Comparison of ENCODE assay signal across 1 cellular context in the genomic region with DNA sequence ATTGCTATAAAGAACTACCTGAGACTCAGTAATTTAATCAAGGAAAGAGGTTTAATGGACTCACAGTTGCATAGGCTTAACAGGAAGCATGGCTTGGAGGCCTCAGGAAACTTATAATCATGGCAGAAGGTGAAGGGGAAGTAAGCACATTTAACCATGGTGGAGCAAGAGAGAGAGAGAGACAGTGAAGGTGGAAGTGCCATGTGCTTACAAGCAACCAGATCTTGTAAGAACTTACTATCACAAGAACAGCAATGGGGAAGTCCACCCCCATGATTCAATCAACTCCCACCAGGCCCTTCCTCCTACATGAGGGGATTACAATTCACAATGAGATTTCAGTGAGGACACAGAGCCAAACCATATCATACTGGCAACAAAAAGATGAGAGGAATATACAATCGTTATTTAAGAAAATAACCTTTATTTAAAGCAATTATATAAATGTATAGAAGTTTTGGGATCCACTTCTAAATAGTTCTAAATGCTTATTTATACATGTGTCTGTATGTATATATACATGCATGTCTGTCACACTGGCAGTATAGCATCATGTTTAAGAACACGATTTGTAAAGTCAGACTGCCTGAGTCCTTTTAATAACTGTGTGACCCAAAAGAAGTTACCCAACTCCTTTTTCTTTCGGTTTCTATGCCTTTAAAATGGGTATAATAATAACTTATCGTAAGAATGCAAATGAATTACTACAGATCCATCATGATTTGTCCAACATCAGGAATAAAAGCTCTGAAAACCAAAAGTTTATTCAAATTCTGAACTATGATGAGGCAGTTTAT.
TF ChIP-seq lines count a peak whose summit lies in the region.

No MANE protein-coding gene starts in this region.

TF ChIP-seq in WTC11, 78 proteins besides CTCF, POLR2A, EP300 and RAD21 (continued from another document):
- TF ChIP-seq, protein P1, sequence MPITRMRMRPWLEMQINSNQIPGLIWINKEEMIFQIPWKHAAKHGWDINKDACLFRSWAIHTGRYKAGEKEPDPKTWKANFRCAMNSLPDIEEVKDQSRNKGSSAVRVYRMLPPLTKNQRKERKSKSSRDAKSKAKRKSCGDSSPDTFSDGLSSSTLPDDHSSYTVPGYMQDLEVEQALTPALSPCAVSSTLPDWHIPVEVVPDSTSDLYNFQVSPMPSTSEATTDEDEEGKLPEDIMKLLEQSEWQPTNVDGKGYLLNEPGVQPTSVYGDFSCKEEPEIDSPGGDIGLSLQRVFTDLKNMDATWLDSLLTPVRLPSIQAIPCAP (CRISPR knock-in tag; IDR thresholded peaks at IDR 0.05) = no peak
- TF ChIP-seq, protein P2, sequence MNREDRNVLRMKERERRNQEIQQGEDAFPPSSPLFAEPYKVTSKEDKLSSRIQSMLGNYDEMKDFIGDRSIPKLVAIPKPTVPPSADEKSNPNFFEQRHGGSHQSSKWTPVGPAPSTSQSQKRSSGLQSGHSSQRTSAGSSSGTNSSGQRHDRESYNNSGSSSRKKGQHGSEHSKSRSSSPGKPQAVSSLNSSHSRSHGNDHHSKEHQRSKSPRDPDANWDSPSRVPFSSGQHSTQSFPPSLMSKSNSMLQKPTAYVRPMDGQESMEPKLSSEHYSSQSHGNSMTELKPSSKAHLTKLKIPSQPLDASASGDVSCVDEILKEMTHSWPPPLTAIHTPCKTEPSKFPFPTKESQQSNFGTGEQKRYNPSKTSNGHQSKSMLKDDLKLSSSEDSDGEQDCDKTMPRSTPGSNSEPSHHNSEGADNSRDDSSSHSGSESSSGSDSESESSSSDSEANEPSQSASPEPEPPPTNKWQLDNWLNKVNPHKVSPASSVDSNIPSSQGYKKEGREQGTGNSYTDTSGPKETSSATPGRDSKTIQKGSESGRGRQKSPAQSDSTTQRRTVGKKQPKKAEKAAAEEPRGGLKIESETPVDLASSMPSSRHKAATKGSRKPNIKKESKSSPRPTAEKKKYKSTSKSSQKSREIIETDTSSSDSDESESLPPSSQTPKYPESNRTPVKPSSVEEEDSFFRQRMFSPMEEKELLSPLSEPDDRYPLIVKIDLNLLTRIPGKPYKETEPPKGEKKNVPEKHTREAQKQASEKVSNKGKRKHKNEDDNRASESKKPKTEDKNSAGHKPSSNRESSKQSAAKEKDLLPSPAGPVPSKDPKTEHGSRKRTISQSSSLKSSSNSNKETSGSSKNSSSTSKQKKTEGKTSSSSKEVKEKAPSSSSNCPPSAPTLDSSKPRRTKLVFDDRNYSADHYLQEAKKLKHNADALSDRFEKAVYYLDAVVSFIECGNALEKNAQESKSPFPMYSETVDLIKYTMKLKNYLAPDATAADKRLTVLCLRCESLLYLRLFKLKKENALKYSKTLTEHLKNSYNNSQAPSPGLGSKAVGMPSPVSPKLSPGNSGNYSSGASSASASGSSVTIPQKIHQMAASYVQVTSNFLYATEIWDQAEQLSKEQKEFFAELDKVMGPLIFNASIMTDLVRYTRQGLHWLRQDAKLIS (CRISPR knock-in tag; IDR thresholded peaks at IDR 0.05; ENCODE audit: borderline replicate concordance) = no peak
- TF ChIP-seq ZNF416 (CRISPR knock-in tag; IDR thresholded peaks at IDR 0.05) = no peak
- TF ChIP-seq, protein P3, sequence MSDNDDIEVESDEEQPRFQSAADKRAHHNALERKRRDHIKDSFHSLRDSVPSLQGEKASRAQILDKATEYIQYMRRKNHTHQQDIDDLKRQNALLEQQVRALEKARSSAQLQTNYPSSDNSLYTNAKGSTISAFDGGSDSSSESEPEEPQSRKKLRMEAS (CRISPR knock-in tag; IDR thresholded peaks at IDR 0.05) = no peak
- TF ChIP-seq, protein P4, sequence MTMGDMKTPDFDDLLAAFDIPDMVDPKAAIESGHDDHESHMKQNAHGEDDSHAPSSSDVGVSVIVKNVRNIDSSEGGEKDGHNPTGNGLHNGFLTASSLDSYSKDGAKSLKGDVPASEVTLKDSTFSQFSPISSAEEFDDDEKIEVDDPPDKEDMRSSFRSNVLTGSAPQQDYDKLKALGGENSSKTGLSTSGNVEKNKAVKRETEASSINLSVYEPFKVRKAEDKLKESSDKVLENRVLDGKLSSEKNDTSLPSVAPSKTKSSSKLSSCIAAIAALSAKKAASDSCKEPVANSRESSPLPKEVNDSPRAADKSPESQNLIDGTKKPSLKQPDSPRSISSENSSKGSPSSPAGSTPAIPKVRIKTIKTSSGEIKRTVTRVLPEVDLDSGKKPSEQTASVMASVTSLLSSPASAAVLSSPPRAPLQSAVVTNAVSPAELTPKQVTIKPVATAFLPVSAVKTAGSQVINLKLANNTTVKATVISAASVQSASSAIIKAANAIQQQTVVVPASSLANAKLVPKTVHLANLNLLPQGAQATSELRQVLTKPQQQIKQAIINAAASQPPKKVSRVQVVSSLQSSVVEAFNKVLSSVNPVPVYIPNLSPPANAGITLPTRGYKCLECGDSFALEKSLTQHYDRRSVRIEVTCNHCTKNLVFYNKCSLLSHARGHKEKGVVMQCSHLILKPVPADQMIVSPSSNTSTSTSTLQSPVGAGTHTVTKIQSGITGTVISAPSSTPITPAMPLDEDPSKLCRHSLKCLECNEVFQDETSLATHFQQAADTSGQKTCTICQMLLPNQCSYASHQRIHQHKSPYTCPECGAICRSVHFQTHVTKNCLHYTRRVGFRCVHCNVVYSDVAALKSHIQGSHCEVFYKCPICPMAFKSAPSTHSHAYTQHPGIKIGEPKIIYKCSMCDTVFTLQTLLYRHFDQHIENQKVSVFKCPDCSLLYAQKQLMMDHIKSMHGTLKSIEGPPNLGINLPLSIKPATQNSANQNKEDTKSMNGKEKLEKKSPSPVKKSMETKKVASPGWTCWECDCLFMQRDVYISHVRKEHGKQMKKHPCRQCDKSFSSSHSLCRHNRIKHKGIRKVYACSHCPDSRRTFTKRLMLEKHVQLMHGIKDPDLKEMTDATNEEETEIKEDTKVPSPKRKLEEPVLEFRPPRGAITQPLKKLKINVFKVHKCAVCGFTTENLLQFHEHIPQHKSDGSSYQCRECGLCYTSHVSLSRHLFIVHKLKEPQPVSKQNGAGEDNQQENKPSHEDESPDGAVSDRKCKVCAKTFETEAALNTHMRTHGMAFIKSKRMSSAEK (CRISPR knock-in tag; IDR thresholded peaks at IDR 0.05; ENCODE audit: borderline replicate concordance) = no peak
- TF ChIP-seq, protein P5, sequence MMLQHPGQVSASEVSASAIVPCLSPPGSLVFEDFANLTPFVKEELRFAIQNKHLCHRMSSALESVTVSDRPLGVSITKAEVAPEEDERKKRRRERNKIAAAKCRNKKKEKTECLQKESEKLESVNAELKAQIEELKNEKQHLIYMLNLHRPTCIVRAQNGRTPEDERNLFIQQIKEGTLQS (CRISPR knock-in tag; conservative IDR thresholded peaks at IDR 0.05) = no peak
- no peak for TF ChIP-seq MYBL2 (CRISPR knock-in tag; IDR thresholded peaks at IDR 0.05)
TF ChIP-seq in WTC11: peak in this region for 0.
